17 cellular contexts compared by ENCODE assay signal in the genomic region with DNA sequence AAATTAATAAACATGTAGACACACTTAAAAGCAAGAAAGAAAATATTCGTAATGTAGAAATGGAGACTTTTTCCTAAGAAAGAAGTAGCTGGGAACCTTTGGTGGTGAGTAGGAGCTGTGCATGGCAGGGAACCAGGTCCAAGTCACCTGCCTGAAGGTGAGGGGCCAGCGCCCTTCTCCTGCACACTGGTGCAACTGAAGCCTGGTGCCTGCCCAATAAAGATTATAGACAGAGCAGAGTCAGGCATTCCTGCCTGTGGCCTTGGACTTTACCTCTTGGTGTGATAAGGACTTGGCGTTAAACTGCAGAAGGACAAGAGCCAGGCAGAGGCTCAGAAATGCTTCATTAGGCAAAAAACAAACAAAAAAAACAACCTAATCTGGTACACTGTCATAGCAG. TPM values are rescaled to one million over a fixed set of nuclear protein-coding genes. Genes with fewer than 3 reads are reported as not detected.
DNase-seq lines count a peak whose midpoint lies in the region; ATAC-seq and TF ChIP-seq lines count a peak whose summit lies in the region.
"Had no signal": no experiment of that assay in that cellular context is flagged by ENCODE, and none has a peak within 500 bp of the region (broad histone marks: within the 10 kb centered on the region; RNA-seq: fewer than 3 reads in every experiment).

No MANE protein-coding gene starts in this region.

- DNase-seq in heart left ventricle (no peak), right atrium auricular region (ENCODE audit: low spot score) (no peak), left lobe of liver (ENCODE audit: low spot score) (peak; percentile 89), COR-L47 (lab: John Stamatoyannopoulos, UW) (no peak), UCSD-AML1 (lab: John Stamatoyannopoulos, UW; ENCODE audit: unreplicated experiment) (no peak)
- no peak for DNase-seq in activated CD4-positive, CD25-positive, alpha-beta regulatory T cell treated with anti-CD3 and anti-CD28 coated beads, Interleukin-2, amount 50 U/mL, for 72 hours
- DNase-seq: EL, MM.1S, NCI-H1092 treated with DMSO at 0.1 percent for 48 hours, NCI-H2081 treated with DMSO at 0.1 percent for 48 hours, NCI-H510A, SHP77 had no signal

- H3K4me1 ChIP-seq in heart left ventricle: peaks cover 0 to 8% (median 0%) of the 10 kb centered on the region in 12 donors
- no peaks in the 10 kb centered on the region for H3K4me1 ChIP-seq in right atrium auricular region
- H3K4me1 ChIP-seq in parathyroid adenoma: no peaks in the 10 kb centered on the region
- H3K4me1 ChIP-seq: BLaER1 had no signal

- WGBS in heart left ventricle, 4 donors: 76 to 78% (median 76%) methylated on average over 3 of the region's 3 CpGs

- no peak overlapping the region for H3K4me3 ChIP-seq in heart left ventricle
- H3K4me3 ChIP-seq in right atrium auricular region: no peak overlapping the region
- H3K4me3 ChIP-seq in parathyroid adenoma (ENCODE audit: low read depth, low read length): no peak overlapping the region
- H3K4me3 ChIP-seq: BLaER1 had no signal

- no peaks in the 10 kb centered on the region for H3K9me3 ChIP-seq in heart left ventricle
- H3K9me3 ChIP-seq in right atrium auricular region: no peaks in the 10 kb centered on the region
- no peaks in the 10 kb centered on the region for H3K9me3 ChIP-seq in parathyroid adenoma (ENCODE audit: control insufficient read depth, low read length)
- H3K9me3 ChIP-seq: BLaER1 had no signal

- H2AFZ ChIP-seq in parathyroid adenoma: no peak overlapping the region

- TF ChIP-seq CTCF in heart left ventricle (IDR thresholded peaks at IDR 0.05) (no peak), right atrium auricular region (IDR thresholded peaks at IDR 0.05) (no peak), parathyroid adenoma (IDR thresholded peaks at IDR 0.05) (no peak)

- intact Hi-C loops in heart left ventricle (cut with DNase I): loop anchor here in 1 of 10 donors (10.0 kb wide), 1 partner anchor 98 kb away; no protein-coding TSS in a partner anchor

- no peak overlapping the region for H3K9ac ChIP-seq in parathyroid adenoma
- H3K9ac ChIP-seq: BLaER1, KMS-11 had no signal

- peak in 3 of 4 donors; percentile 44 to 62 (median 59) for ATAC-seq in heart left ventricle
- ATAC-seq in left lobe of liver: peak; percentile 95
- no peak for ATAC-seq in HG02870 (IDR thresholded peaks at IDR 0.05; ENCODE audit: unreplicated experiment)

- H3K4me2 ChIP-seq in parathyroid adenoma (ENCODE audit: low read length): peak overlapping the region; percentile 17
- H3K4me2 ChIP-seq: BLaER1, KMS-11 had no signal

- no peaks in the 10 kb centered on the region for H3K79me2 ChIP-seq in parathyroid adenoma

- TF ChIP-seq POLR2A in heart left ventricle (IDR thresholded peaks at IDR 0.05): no peak

- H3K36me3 ChIP-seq in heart left ventricle (peaks cover 0 to 2% (median 0%) of the 10 kb centered on the region in 9 donors), right atrium auricular region (no peaks in the 10 kb centered on the region), parathyroid adenoma (ENCODE audit: control insufficient read depth, insufficient read depth, low read length) (no peaks in the 10 kb centered on the region)
- H3K36me3 ChIP-seq: BLaER1 had no signal

- H3K27me3 ChIP-seq in heart left ventricle (no peaks in the 10 kb centered on the region), right atrium auricular region (no peaks in the 10 kb centered on the region), parathyroid adenoma (ENCODE audit: control insufficient read depth, insufficient read depth, low read length) (no peaks in the 10 kb centered on the region)
- H3K27me3 ChIP-seq: BLaER1 had no signal

- no peak overlapping the region for H3K27ac ChIP-seq in heart left ventricle
- no peak overlapping the region for H3K27ac ChIP-seq in right atrium auricular region
- no peak overlapping the region for H3K27ac ChIP-seq in parathyroid adenoma
- H3K27ac ChIP-seq: BLaER1, KMS-11 had no signal

RNA-seq across cellular contexts. Expression of a gene that starts 14.2 kb away (rescaled TPM):
- total RNA-seq in heart left ventricle (1 to 10 TPM in 3 of 9 donors, under 1 TPM in 5, not detected in 1; 0.16 to 1.9 (median 0.56) TPM), right atrium auricular region (1 to 10 TPM; 1.5 to 3.1 TPM), left lobe of liver (0.55 TPM)
- under 1 TPM; 0.19 to 0.21 TPM for polyA plus RNA-seq in heart left ventricle

RNA-seq across cellular contexts. Expression of a gene that starts 39.8 kb away (rescaled TPM):
- total RNA-seq in heart left ventricle: 100 to 1,000 TPM in 5 of 9 donors, 10 to 100 TPM in 4; 73.8 to 173 (median 112) TPM
- 100 to 1,000 TPM; 176 to 728 TPM for polyA plus RNA-seq in heart left ventricle
- total RNA-seq in right atrium auricular region: 10 to 100 TPM; 75.8 to 93.9 TPM
- total RNA-seq in left lobe of liver: 31.0 TPM

RNA-seq across cellular contexts. Expression of a gene that starts 56.6 kb away (rescaled TPM):
- total RNA-seq in heart left ventricle (100 to 1,000 TPM; 573 to 947 (median 768) TPM), right atrium auricular region (100 to 1,000 TPM; 679 to 853 TPM), left lobe of liver (0.65 TPM)
- polyA plus RNA-seq in heart left ventricle: 1,000 to 10,000 TPM in 1 of 2 donors, 100 to 1,000 TPM in 1; 511 to 1,022 TPM
- total RNA-seq: A172 had no signal

Comparison
In these comparisons a context has a peak if more than half of its experiments do, and no peak if none do; other contexts are left out.
1. RNA of a gene that starts 56.6 kb away (total RNA-seq): 679 to 853 TPM in right atrium auricular region and 573 to 947 TPM in heart left ventricle; 0.65 TPM in left lobe of liver (single experiment); every median in the first group is over 100 times any median in the second.